8 cellular contexts compared by ENCODE assay signal in the genomic region with DNA sequence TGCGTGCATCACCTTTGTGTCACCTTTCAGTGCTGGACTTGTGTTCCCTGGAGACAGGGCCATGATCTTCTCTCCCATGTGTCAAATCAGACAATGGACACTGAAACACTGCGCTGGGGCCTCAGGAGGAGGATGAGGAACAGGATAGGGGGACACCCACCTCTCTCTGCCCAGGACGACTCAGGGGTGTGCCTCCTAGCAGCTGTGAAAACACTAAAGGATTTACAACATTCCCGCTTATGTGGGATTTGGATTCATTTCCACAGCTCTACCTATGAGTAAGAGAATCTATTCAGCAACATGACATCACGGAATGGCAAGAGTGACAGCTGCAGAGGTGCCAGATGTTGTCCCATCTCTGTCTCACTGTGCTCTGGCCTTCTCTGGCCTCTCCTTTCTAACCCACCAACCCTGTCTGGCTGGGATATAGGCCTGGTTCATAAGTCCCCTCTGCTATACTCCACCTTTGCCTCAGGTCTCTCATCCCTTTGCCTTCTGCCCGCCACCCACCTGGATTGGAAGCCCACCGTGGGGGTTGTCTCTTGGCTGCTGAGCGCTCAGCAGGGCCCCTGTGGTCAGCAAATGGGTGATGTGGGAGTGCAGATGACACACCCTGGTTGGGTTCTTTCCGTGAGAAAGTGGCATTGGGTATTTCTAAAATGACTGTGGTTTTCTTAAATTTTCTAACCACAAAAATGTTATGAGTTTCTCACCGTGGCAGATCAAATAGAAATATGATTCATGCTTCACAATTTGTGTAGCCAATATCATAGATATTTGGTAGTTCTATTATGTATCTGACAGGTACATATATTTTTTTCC. TPM values are rescaled to one million over a fixed set of nuclear protein-coding genes. Genes with fewer than 3 reads are reported as not detected.
A peak's percentile ranks its signal among the peaks of the same experiment; 100 is the strongest.
DNase-seq lines count a peak whose midpoint lies in the region; ATAC-seq and TF ChIP-seq lines count a peak whose summit lies in the region.

No MANE protein-coding gene starts in this region.

- H3K27ac ChIP-seq in uterus = no peak overlapping the region
- no peak overlapping the region for H3K27ac ChIP-seq in brain microvascular endothelial cell

- no peaks in the 10 kb centered on the region for H3K9me3 ChIP-seq in uterus

- no peaks in the 10 kb centered on the region for H3K36me3 ChIP-seq in uterus
- no peaks in the 10 kb centered on the region for H3K36me3 ChIP-seq in brain microvascular endothelial cell (replicated peaks)

- H3K4me3 ChIP-seq in uterus (no peak overlapping the region), brain microvascular endothelial cell (ENCODE audit: low read depth, low read length) (no peak overlapping the region)

- H3K4me1 ChIP-seq in uterus = no peaks in the 10 kb centered on the region

- in situ Hi-C loops in brain microvascular endothelial cell (cut with HindIII; ENCODE audit: low pct_ligation_motif_present, low sequenced_read_pairs) = no loop called here

- H3K27me3 ChIP-seq in uterus (no peaks in the 10 kb centered on the region), brain microvascular endothelial cell (replicated peaks) (no peaks in the 10 kb centered on the region)

- ATAC-seq in HG03342 (IDR thresholded peaks at IDR 0.05; ENCODE audit: unreplicated experiment) = peak; percentile 58
- ATAC-seq in GM21526 (IDR thresholded peaks at IDR 0.05; ENCODE audit: low FRiP score, unreplicated experiment) = no peak

- intact Hi-C loops in uterus (cut with DNase I; ENCODE audit: low total_unique reads) (no loop called here), head of caudate nucleus (cut with DNase I) (no loop called here)

- TF ChIP-seq CTCF in uterus (IDR thresholded peaks at IDR 0.05) (no peak), brain microvascular endothelial cell (IDR thresholded peaks at IDR 0.05; ENCODE audit: low read depth, low read length, missing control alignments) (no peak)

- DNase-seq in Daoy (ENCODE audit: low read depth) = peak; percentile 95
- DNase-seq in activated CD4-positive, alpha-beta T cell treated with anti-CD3 and anti-CD28 coated beads, Interleukin-2, amount 50 U/mL, for 24 hours (ENCODE audit: low read depth in 1 of 2, low spot score in 1 of 2) = peak; percentile 35 to 75
- peak; percentile 86 for DNase-seq in glomerular visceral epithelial cell (ENCODE audit: extremely low spot score)
- no peak for DNase-seq in uterus
- DNase-seq in brain microvascular endothelial cell = no peak
- DNase-seq in head of caudate nucleus = no peak

- TF ChIP-seq POLR2A in uterus (IDR thresholded peaks at IDR 0.05) = no peak

RNA-seq across cellular contexts. Expression of gene TLR5, which starts 47.1 kb away (rescaled TPM):
- 0.77 and 1.1 TPM in 2 replicates for total RNA-seq in Daoy (2014; rRNA removed; shearing (Covaris generic))
- 10 to 100 TPM in 1 of 4 donors, 1 to 10 TPM in 3; 7.6 to 16.4 (median 8.9) TPM for total RNA-seq in uterus

Comparison
In these comparisons a context has a peak if more than half of its experiments do, and no peak if none do; other contexts are left out.
1. DNase-seq: peak in Daoy (single experiment), activated CD4-positive, alpha-beta T cell treated with anti-CD3 and anti-CD28 coated beads, Interleukin-2, amount 50 U/mL, for 24 hours (2 of 2) and glomerular visceral epithelial cell (single experiment); none in uterus (0 of 2), brain microvascular endothelial cell (single experiment) and head of caudate nucleus (0 of 42).